In the genomic region with DNA sequence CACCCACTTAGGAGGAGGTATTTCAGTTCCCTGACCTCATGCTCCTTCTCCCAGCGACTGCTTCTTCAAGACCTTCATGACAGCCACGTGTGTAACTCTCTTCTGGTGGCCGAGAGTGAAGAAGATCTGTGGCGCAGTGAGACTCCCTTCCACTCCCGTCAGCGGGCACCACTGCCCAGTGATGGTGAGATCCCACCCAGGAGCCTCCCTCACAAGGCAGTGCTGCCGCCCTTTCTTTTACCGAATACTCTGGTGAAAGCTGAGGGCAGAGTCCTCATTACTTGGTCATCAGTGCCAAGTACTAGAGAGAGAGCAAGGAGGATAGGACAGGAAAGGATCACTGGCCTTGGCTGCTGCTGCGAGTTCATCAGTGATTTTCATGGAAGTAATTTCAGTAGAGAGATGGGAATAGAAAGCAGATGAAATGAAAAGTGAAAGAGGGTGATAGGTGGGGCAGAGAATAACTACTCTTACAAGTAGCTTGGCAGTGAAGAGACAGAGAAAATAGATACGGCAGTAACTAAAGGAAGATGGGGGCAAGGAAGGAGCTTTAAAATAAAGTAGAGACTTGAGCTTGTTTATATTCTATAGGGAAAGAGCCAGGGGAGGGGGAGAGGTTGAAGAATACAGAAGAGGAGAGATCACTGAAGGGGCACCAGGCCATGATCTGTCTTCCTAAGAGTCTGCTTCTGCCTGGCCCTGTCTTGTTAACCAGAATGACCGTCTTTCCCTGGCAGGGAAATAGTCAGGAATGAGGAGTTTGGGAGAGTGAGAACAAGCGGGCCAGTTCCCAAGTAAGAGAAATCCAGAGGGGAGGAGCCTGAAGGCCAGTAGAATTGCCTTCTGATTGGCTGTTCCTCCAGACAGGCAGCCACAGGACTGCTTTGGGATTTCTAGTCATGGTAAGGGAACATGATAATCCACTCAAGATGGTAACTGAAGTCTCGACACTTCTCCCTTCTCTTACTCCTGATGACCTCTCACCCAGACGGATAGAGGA, we compare ENCODE assay signal across 1 cellular context.
TF ChIP-seq lines count a peak whose summit lies in the region.

No MANE protein-coding gene starts in this region.

TF ChIP-seq in H1, 55 proteins besides CTCF, POLR2A, EP300 and RAD21:
- no peak for TF ChIP-seq CHD1 (IDR thresholded peaks at IDR 0.05; ENCODE audit: low read depth, low read length)
- no peak for TF ChIP-seq ZNF274 (IDR thresholded peaks at IDR 0.05; ENCODE audit: borderline replicate concordance, extremely low read depth, low read length)
- TF ChIP-seq POU5F1 (IDR thresholded peaks at IDR 0.05; ENCODE audit: low read depth, low read length) = no peak
